In genomic region chr2:177338177-177338721, GRCh38 we compare ENCODE assay signal across 10 cellular contexts. TPM values are rescaled to one million over a fixed set of nuclear protein-coding genes. Genes with fewer than 3 reads are reported as not detected.
DNase-seq lines count a peak whose midpoint lies in the region; ATAC-seq, FAIRE-seq and TF ChIP-seq lines count a peak whose summit lies in the region.
"Had no signal": no experiment of that assay in that cellular context is flagged by ENCODE, and none has a peak within 500 bp of the region (broad histone marks: within the 10 kb centered on the region; RNA-seq: fewer than 3 reads in every experiment).

No MANE protein-coding gene starts in this region.

- DNase-seq in H54 (ENCODE audit: insufficient read length, low spot score): peak; percentile 9
- peak; percentile 29 for DNase-seq in NCI-H226
- peak; percentile 73 for DNase-seq in dermis blood vessel endothelial cell
- DNase-seq in psoas muscle: no peak
- no peak for DNase-seq in effector CD8-positive, alpha-beta T cell (lab: John Stamatoyannopoulos, UW)
- no peak for DNase-seq in NCI-H524 treated with DMSO at 0.1 percent for 48 hours (lab: John Stamatoyannopoulos, UW)
- DNase-seq: activated CD4-positive, alpha-beta memory T cell treated with anti-CD3 and anti-CD28 coated beads for 36 hours; substantia nigra had no signal

- TF ChIP-seq POLR2A in H54 (IDR thresholded peaks at IDR 0.05; ENCODE audit: low read depth, low read length): no peak

- intact Hi-C loops in psoas muscle (cut with DNase I): loop anchor here (5.0 to 10.0 kb wide), 5 partner anchors 47 to 417 kb away; no protein-coding TSS in a partner anchor

- no peak for TF ChIP-seq CTCF in psoas muscle (IDR thresholded peaks at IDR 0.05)

- H3K27me3 ChIP-seq in psoas muscle (ENCODE audit: insufficient read depth in 3 of 3, low read length in 2 of 3): no peaks in the 10 kb centered on the region

- H3K4me1 ChIP-seq in psoas muscle: peaks cover 7% of the 10 kb centered on the region

- ATAC-seq in psoas muscle (peak; percentile 73 to 87 (median 86)), GM18867 (IDR thresholded peaks at IDR 0.05; ENCODE audit: unreplicated experiment) (no peak), GM21786 (IDR thresholded peaks at IDR 0.05; ENCODE audit: unreplicated experiment) (no peak)

- FAIRE-seq in H54 (lab: Jason Lieb, UNC): peak; percentile 99

- H3K36me3 ChIP-seq in psoas muscle (ENCODE audit: insufficient read depth in 1 of 2, low read depth in 1 of 2): peaks cover 0 to 6% of the 10 kb centered on the region in 2 donors

- H3K4me3 ChIP-seq in psoas muscle: no peak overlapping the region

- H3K9me3 ChIP-seq in psoas muscle: no peaks in the 10 kb centered on the region

- H3K27ac ChIP-seq in psoas muscle: peak overlapping the region; percentile 60

- 44 to 71% (median 51%) methylated on average over 4 of the region's 4 CpGs for WGBS in psoas muscle, 3 donors

RNA-seq across cellular contexts. Expression of gene AGPS, which starts 54.3 kb away (rescaled TPM):
- total RNA-seq in dermis blood vessel endothelial cell (96.8 and 108 TPM in 2 replicates), psoas muscle (10 to 100 TPM; 26.6 to 32.2 (median 28.7) TPM)
- polyA plus RNA-seq in psoas muscle: 10 to 100 TPM in 2 of 3 donors, 1 to 10 TPM in 1; 7.8 to 24.4 (median 12.6) TPM

Comparison
In these comparisons a context has a peak if more than half of its experiments do, and no peak if none do; other contexts are left out.
1. DNase-seq: peak in H54 (single experiment), NCI-H226 (single experiment) and dermis blood vessel endothelial cell (single experiment); none in psoas muscle (0 of 2), effector CD8-positive, alpha-beta T cell (single experiment) and NCI-H524 treated with DMSO at 0.1 percent for 48 hours (single experiment).
2. ATAC-seq: peak in psoas muscle (4 of 4); none in GM18867 (single experiment) and GM21786 (single experiment).